28 cellular contexts compared by ENCODE assay signal in genomic region chr22:42410708-42411107, GRCh38. TPM values are rescaled to one million over a fixed set of nuclear protein-coding genes. Genes with fewer than 3 reads are reported as not detected.
"Had no signal": no experiment of that assay in that cellular context is flagged by ENCODE, and none has a peak within 500 bp of the region (broad histone marks: within the 10 kb centered on the region; RNA-seq: fewer than 3 reads in every experiment).

No MANE protein-coding gene starts in this region.

- H3K27me3 Mint-ChIP-seq: activated naive CD8-positive, alpha-beta T cell treated with anti-CD3 and anti-CD28 coated beads, Interleukin-2, amount 10 ng/mL, durations not matched to agents 7 days and 5 days had no signal

- H3K27me3 ChIP-seq: adrenal gland had no signal

- H3K4me1 ChIP-seq: adrenal gland had no signal

- H3K4me2 ChIP-seq: KMS-11 had no signal

- H3K36me3 Mint-ChIP-seq: activated naive CD8-positive, alpha-beta T cell treated with anti-CD3 and anti-CD28 coated beads, Interleukin-2, amount 10 ng/mL, durations not matched to agents 7 days and 5 days had no signal

- H3K36me3 ChIP-seq: adrenal gland had no signal

- H3K4me1 Mint-ChIP-seq: activated naive CD8-positive, alpha-beta T cell treated with anti-CD3 and anti-CD28 coated beads, Interleukin-2, amount 10 ng/mL, durations not matched to agents 7 days and 5 days had no signal

- H3K27ac Mint-ChIP-seq: activated CD8-positive, alpha-beta T cell treated with anti-CD3 and anti-CD28 coated beads, Interleukin-2, amount 10 ng/mL, durations not matched to agents 7 days and 5 days; activated naive CD8-positive, alpha-beta T cell treated with anti-CD3 and anti-CD28 coated beads, Interleukin-2, amount 10 ng/mL, durations not matched to agents 7 days and 5 days; T-helper 1 cell treated with Interleukin-12 subunit alpha and Interleukin-12 subunit beta and Interleukin-4 antibody, amounts not matched to agents 30 μg/mL and 1 μg/mL, for 36 hours had no signal

- H3K4me3 ChIP-seq: adrenal gland had no signal

- H3K4me3 Mint-ChIP-seq: activated CD8-positive, alpha-beta T cell treated with anti-CD3 and anti-CD28 coated beads, Interleukin-2, amount 10 ng/mL, durations not matched to agents 7 days and 5 days; activated naive CD8-positive, alpha-beta T cell treated with anti-CD3 and anti-CD28 coated beads, Interleukin-2, amount 10 ng/mL, durations not matched to agents 7 days and 5 days; T-helper 1 cell treated with Interleukin-12 subunit alpha and Interleukin-12 subunit beta and Interleukin-4 antibody, amounts not matched to agents 30 μg/mL and 1 μg/mL, for 36 hours had no signal

- H3K9me3 Mint-ChIP-seq: activated naive CD8-positive, alpha-beta T cell treated with anti-CD3 and anti-CD28 coated beads, Interleukin-2, amount 10 ng/mL, durations not matched to agents 7 days and 5 days; T-helper 1 cell treated with Interleukin-12 subunit alpha and Interleukin-12 subunit beta and Interleukin-4 antibody, amounts not matched to agents 30 μg/mL and 1 μg/mL, for 36 hours had no signal

- H3K9ac ChIP-seq: KMS-11 had no signal

- ATAC-seq: activated CD8-positive, alpha-beta T cell treated with anti-CD3 and anti-CD28 coated beads, Interleukin-2, amount 10 ng/mL, durations not matched to agents 7 days and 5 days; Panc1 had no signal

- H3K27ac ChIP-seq: adrenal gland, KMS-11 had no signal

- H3K9me3 ChIP-seq: adrenal gland had no signal

- DNase-seq: activated CD4-positive, alpha-beta T cell treated with anti-CD3 and anti-CD28 coated beads for 48 hours; activated CD4-positive, alpha-beta T cell treated with anti-CD3 and anti-CD28 coated beads, Interleukin-2, amount 50 U/mL, for 4 hours; activated CD4-positive, CD25-positive, alpha-beta regulatory T cell treated with anti-CD3 and anti-CD28 coated beads, Interleukin-2, amount 50 U/mL, for 72 hours; activated CD8-positive, alpha-beta memory T cell treated with anti-CD3 and anti-CD28 coated beads, Interleukin-2, amount 50 U/mL, for 48 hours; activated CD8-positive, alpha-beta T cell treated with anti-CD3 and anti-CD28 coated beads, Interleukin-2, amount 10 ng/mL, durations not matched to agents 7 days and 5 days; activated naive CD4-positive, alpha-beta T cell treated with anti-CD3 and anti-CD28 coated beads, Interleukin-2, amount 50 U/mL, for 16 hours; activated naive CD8-positive, alpha-beta T cell treated with anti-CD3 and anti-CD28 coated beads, Interleukin-2, amount 10 ng/mL, durations not matched to agents 7 days and 5 days; activated T-cell treated with anti-CD3 and anti-CD28 coated beads, Interleukin-2, amount 50 U/mL, for 1 hour; adrenal gland; anterior cingulate cortex; cerebellar nuclear complex; NCI-H1092; NCI-H1436; NCI-H2029; NCI-H2107; NCI-H2227 treated with DMSO at 0.1 percent for 48 hours; NCI-H526; NCI-H774; NK-92 treated with Interleukin-12 subunit alpha and Interleukin-12 subunit beta, amount 100 ng/mL, for 24 hours; OCI-M1; RPMI8226; SHP77 treated with DMSO at 0.1 percent for 48 hours had no signal

RNA-seq across cellular contexts. Expression of gene NFAM1, which starts 21.5 kb away (rescaled TPM):
- total RNA-seq: MCF 10A, NCI-H460, SK-MEL-5 had no signal
